22 cellular contexts compared by ENCODE assay signal in the genomic region with DNA sequence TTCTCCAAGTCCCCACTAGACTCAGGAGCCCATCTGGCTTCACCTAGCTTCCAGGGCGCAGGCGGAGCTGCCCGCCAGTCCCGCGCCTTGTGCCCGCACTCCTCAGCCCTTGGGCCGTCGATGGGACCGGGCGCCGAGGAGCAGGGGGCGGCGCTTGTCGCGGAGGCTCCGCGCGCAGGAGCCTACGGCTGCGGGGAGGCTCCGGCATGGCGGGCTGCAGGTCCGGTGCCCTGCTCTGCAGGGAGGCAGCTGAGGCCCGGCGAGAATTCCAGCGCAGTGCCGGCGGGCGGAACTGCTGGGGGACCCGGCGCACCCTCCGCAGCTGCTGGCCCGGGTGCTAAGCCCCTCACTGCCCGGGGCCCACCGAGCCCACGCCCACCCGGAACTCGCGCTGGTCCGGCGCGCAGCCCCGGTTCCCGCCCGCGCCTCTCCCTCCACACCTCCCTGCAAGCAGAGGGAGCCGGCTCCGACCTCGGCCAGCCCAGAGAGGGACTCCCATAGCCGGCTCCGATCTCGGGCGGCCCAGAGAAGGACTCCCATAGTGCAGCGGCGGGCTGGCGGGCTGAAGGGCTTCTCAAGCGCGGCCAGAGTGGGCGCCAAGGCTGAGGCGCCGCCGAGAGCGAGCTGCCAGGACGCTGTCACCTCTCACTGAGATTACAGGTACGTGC.
DNase-seq lines count a peak whose midpoint lies in the region; ATAC-seq and TF ChIP-seq lines count a peak whose summit lies in the region.
"Had no signal": no experiment of that assay in that cellular context is flagged by ENCODE, and none has a peak within 500 bp of the region (broad histone marks: within the 10 kb centered on the region; RNA-seq: fewer than 3 reads in every experiment).

No MANE protein-coding gene starts in this region.

- H3K14ac ChIP-seq in neuronal stem cell (ENCODE audit: low read length), result no peak overlapping the region

- H3F3A ChIP-seq in GM23338 (replicated peaks; ENCODE audit: low read depth), result no peaks in the 10 kb centered on the region

- H3K27me3 ChIP-seq in right cardiac atrium (ENCODE audit: control insufficient read depth, insufficient read depth) (no peaks in the 10 kb centered on the region), GM23338 (ENCODE audit: insufficient read depth) (no peaks in the 10 kb centered on the region), neuronal stem cell (ENCODE audit: control insufficient read depth in 3 of 3, insufficient read depth in 3 of 3, low read depth in 1 of 3, low read length in 3 of 3) (no peaks in the 10 kb centered on the region), upper lobe of right lung (no peaks in the 10 kb centered on the region), aorta (ENCODE audit: control insufficient read depth in 1 of 2, insufficient read depth in 2 of 2, low read length in 1 of 2) (no peaks in the 10 kb centered on the region)
- H3K27me3 ChIP-seq: BE2C; BLaER1 treated with 17β-estradiol and CSF1 and Interleukin-3, amounts not matched to agents 10 nM and 100 nM had no signal

- H3K18ac ChIP-seq in neuronal stem cell (ENCODE audit: low read length), result no peak overlapping the region

- no peak overlapping the region for H2BK120ac ChIP-seq in neuronal stem cell (ENCODE audit: low read depth, low read length)

- no peaks in the 10 kb centered on the region for H3K79me1 ChIP-seq in neuronal stem cell (ENCODE audit: low read depth, low read length)

- no peak overlapping the region for H3K4me2 ChIP-seq in GM23338
- H3K4me2 ChIP-seq in neuronal stem cell (ENCODE audit: insufficient read depth, low read length, poor library complexity, severe bottlenecking), result no peak overlapping the region
- H3K4me2 ChIP-seq: A549; BLaER1 treated with 17β-estradiol and CSF1 and Interleukin-3, amounts not matched to agents 10 nM and 100 nM had no signal

- no peak overlapping the region for H4K91ac ChIP-seq in neuronal stem cell (ENCODE audit: low read depth, low read length, poor library complexity)

- H2BK12ac ChIP-seq in neuronal stem cell (ENCODE audit: low read length), result no peak overlapping the region

- H3K36me3 Mint-ChIP-seq in GM23338 (ENCODE audit: low read depth), result peaks cover 8% of the 10 kb centered on the region; the same call in 1 of the 3 replicates
- H3K36me3 Mint-ChIP-seq: CD14-positive monocyte; CD8-positive, alpha-beta memory T cell had no signal

- ATAC-seq in right cardiac atrium (no peak), Right ventricle myocardium inferior (no peak), GM23338 (peak; percentile 30; the same call in 2 of the 3 replicates), upper lobe of right lung (peak; percentile 14), HG03378 (IDR thresholded peaks at IDR 0.05; ENCODE audit: unreplicated experiment) (no peak), aorta (ENCODE audit: low FRiP score) (no peak)
- ATAC-seq: A549 had no signal

- H3K27ac ChIP-seq in right cardiac atrium (ENCODE audit: low read length) (no peak overlapping the region), GM23338 (ENCODE audit: low read depth) (no peak overlapping the region), neuronal stem cell (replicated peaks; ENCODE audit: low read length) (no peak overlapping the region), upper lobe of right lung (no peak overlapping the region), aorta (ENCODE audit: low read depth in 1 of 2, low read length in 2 of 2) (no peak overlapping the region)
- H3K27ac ChIP-seq: A549; BLaER1 treated with 17β-estradiol and CSF1 and Interleukin-3, amounts not matched to agents 10 nM and 100 nM had no signal

- peaks cover 10% of the 10 kb centered on the region; the same call in 2 of the 3 replicates for H3K9me3 Mint-ChIP-seq in GM23338
- H3K9me3 Mint-ChIP-seq: CD4-positive, alpha-beta T cell had no signal

- H2AFZ ChIP-seq in GM23338 (no peak overlapping the region), neuronal stem cell (ENCODE audit: low read length) (no peak overlapping the region)

- intact Hi-C loops in right cardiac atrium (cut with DNase I), result no loop called here
- intact Hi-C loops in Right ventricle myocardium inferior (cut with DNase I), result loop anchor here (10.0 kb wide), 1 partner anchor 307 kb away; no protein-coding TSS in a partner anchor
- intact Hi-C loops in upper lobe of right lung (cut with DNase I), result no loop called here
- intact Hi-C loops in aorta (cut with DNase I), result no loop called here

- H3K27me3 Mint-ChIP-seq in GM23338 (ENCODE audit: insufficient read depth, low read depth, poor library complexity), result peaks cover 1% of the 10 kb centered on the region

- H3K4me1 Mint-ChIP-seq in GM23338, result peaks cover 7% of the 10 kb centered on the region; the same call in 2 of the 3 replicates
- H3K4me1 Mint-ChIP-seq: CD8-positive, alpha-beta memory T cell had no signal

- H3K27ac Mint-ChIP-seq in GM23338, result no peak overlapping the region
- H3K27ac Mint-ChIP-seq: CD14-positive monocyte; CD4-positive, alpha-beta T cell; CD8-positive, alpha-beta memory T cell had no signal

- no peaks in the 10 kb centered on the region for H3K79me2 ChIP-seq in GM23338 (replicated peaks; ENCODE audit: insufficient read depth)

- H3K36me3 ChIP-seq in GM23338 (ENCODE audit: insufficient read depth), result no peaks in the 10 kb centered on the region
- H3K36me3 ChIP-seq in neuronal stem cell (replicated peaks in 1 of 2; ENCODE audit: control insufficient read depth in 2 of 2, insufficient read depth in 2 of 2, low read length in 2 of 2), result no peaks in the 10 kb centered on the region
- H3K36me3 ChIP-seq in upper lobe of right lung, result no peaks in the 10 kb centered on the region
- H3K36me3 ChIP-seq in aorta (ENCODE audit: control insufficient read depth in 1 of 2, insufficient read depth in 2 of 2, low read length in 1 of 2), result no peaks in the 10 kb centered on the region
- H3K36me3 ChIP-seq: BE2C; BLaER1 treated with 17β-estradiol and CSF1 and Interleukin-3, amounts not matched to agents 10 nM and 100 nM had no signal

- H3K4me3 ChIP-seq in right cardiac atrium (ENCODE audit: low read length) (no peak overlapping the region), GM23338 (no peak overlapping the region), neuronal stem cell (ENCODE audit: low read length in 2 of 2) (no peak overlapping the region), upper lobe of right lung (no peak overlapping the region), aorta (ENCODE audit: low read length in 2 of 2) (no peak overlapping the region)
- H3K4me3 ChIP-seq: A549; BLaER1 treated with 17β-estradiol and CSF1 and Interleukin-3, amounts not matched to agents 10 nM and 100 nM had no signal

- TF ChIP-seq CTCF in GM23338 (conservative IDR thresholded peaks at IDR 0.05; ENCODE audit: low read depth in 2 of 2) (no peak), upper lobe of right lung (IDR thresholded peaks at IDR 0.05) (no peak)

- no peak overlapping the region for H2AK5ac ChIP-seq in neuronal stem cell (ENCODE audit: low read depth, low read length)

- DNase-seq in right cardiac atrium (peak in 2 of 3 donors; percentile 40 to 48), Right ventricle myocardium inferior (ENCODE audit: missing footprints) (no peak), GM23338 (ENCODE audit: low spot score) (no peak), neuronal stem cell (ENCODE audit: low spot score) (no peak), upper lobe of right lung (no peak), aorta (no peak)
- DNase-seq: 8988T; ACHN; AML-193; BE2C; CD4-positive, alpha-beta T cell; CD8-positive, alpha-beta memory T cell; DMS 273 treated with DMSO at 0.1 percent for 48 hours; DMS79; EL; GF-D8; H7; HCEC 1CT had no signal

- no peaks in the 10 kb centered on the region for H4K20me1 ChIP-seq in GM23338 (replicated peaks; ENCODE audit: insufficient read depth)
- H4K20me1 ChIP-seq: BLaER1 treated with 17β-estradiol and CSF1 and Interleukin-3, amounts not matched to agents 10 nM and 100 nM had no signal

- H3K9me3 ChIP-seq in right cardiac atrium (ENCODE audit: control insufficient read depth, low read length) (no peaks in the 10 kb centered on the region), neuronal stem cell (replicated peaks in 1 of 2; ENCODE audit: control insufficient read depth in 2 of 2, insufficient read depth in 1 of 2, low read depth in 1 of 2, low read length in 2 of 2) (peaks cover 0 to 2% of the 10 kb centered on the region in 2 donors), upper lobe of right lung (no peaks in the 10 kb centered on the region), aorta (ENCODE audit: control insufficient read depth, low read length) (no peaks in the 10 kb centered on the region)
- H3K9me3 ChIP-seq: A549, BE2C had no signal

- H4K8ac ChIP-seq in neuronal stem cell (ENCODE audit: low read depth, low read length), result peak overlapping the region; percentile 74

- H3K9me2 ChIP-seq in GM23338 (ENCODE audit: insufficient read depth), result no peaks in the 10 kb centered on the region

- no peak overlapping the region for H3K9ac ChIP-seq in neuronal stem cell (ENCODE audit: low read depth, low read length, poor library complexity)
- H3K9ac ChIP-seq: BLaER1 treated with 17β-estradiol and CSF1 and Interleukin-3, amounts not matched to agents 10 nM and 100 nM had no signal

- WGBS in right cardiac atrium, result 97% methylated on average over 65 of the region's 65 CpGs
- no CpG with 5 or more reads among the region's 65 CpGs for WGBS in neuronal stem cell (ENCODE audit: extremely low coverage in 2 of 2, insufficient read length in 2 of 2, insufficient replicate concordance in 1 of 2), 2 donors
- 97 to 98% methylated on average over 65 of the region's 65 CpGs for WGBS in aorta, 2 donors

- peaks cover 4% of the 10 kb centered on the region for H3K4me1 ChIP-seq in right cardiac atrium (ENCODE audit: control insufficient read depth, insufficient read depth, low read length)
- H3K4me1 ChIP-seq in GM23338 (ENCODE audit: insufficient read depth), result no peaks in the 10 kb centered on the region
- H3K4me1 ChIP-seq in neuronal stem cell (ENCODE audit: control insufficient read depth in 2 of 2, insufficient read depth in 1 of 2, low read depth in 1 of 2, low read length in 2 of 2), result no peaks in the 10 kb centered on the region
- peaks cover 20% of the 10 kb centered on the region for H3K4me1 ChIP-seq in upper lobe of right lung
- peaks cover 0 to 6% of the 10 kb centered on the region in 2 donors for H3K4me1 ChIP-seq in aorta (ENCODE audit: control insufficient read depth in 1 of 2, insufficient read depth in 2 of 2, low read length in 2 of 2)
- H3K4me1 ChIP-seq: A549, BE2C had no signal

- H3K4ac ChIP-seq in neuronal stem cell (ENCODE audit: low read length), result no peak overlapping the region

- H2BK15ac ChIP-seq in neuronal stem cell (ENCODE audit: low read length), result no peak overlapping the region

- H3K4me3 Mint-ChIP-seq in GM23338, result no peak overlapping the region
- H3K4me3 Mint-ChIP-seq: CD14-positive monocyte; CD4-positive, alpha-beta T cell; CD8-positive, alpha-beta memory T cell had no signal

- no peak overlapping the region for H2BK5ac ChIP-seq in neuronal stem cell (ENCODE audit: low read length)

- H3K23ac ChIP-seq in neuronal stem cell (ENCODE audit: low read depth, low read length, poor library complexity), result no peak overlapping the region

TF ChIP-seq in GM23338, 12 proteins besides CTCF, POLR2A, EP300 and RAD21 (continues in another document):
- TF ChIP-seq JUNB (IDR thresholded peaks at IDR 0.05; ENCODE audit: unreplicated experiment), result no peak
- no peak for TF ChIP-seq EZH2phosphoT487 (IDR thresholded peaks at IDR 0.05; ENCODE audit: unreplicated experiment)

Comparison
In these comparisons a context has a peak if more than half of its experiments do, and no peak if none do; other contexts are left out.
1. DNase-seq: peak in right cardiac atrium (2 of 3); none in Right ventricle myocardium inferior (single experiment), GM23338 (single experiment), neuronal stem cell (single experiment), upper lobe of right lung (single experiment) and aorta (0 of 2).
2. ATAC-seq: peak in GM23338 (single experiment) and upper lobe of right lung (single experiment); none in right cardiac atrium (0 of 2), Right ventricle myocardium inferior (single experiment), HG03378 (single experiment) and aorta (single experiment).